11 cellular contexts compared by ENCODE assay signal in genomic region chr19:42761632-42762295, GRCh38. TPM values are rescaled to one million over a fixed set of nuclear protein-coding genes. Genes with fewer than 3 reads are reported as not detected.
"Had no signal": no experiment of that assay in that cellular context is flagged by ENCODE, and none has a peak within 500 bp of the region (broad histone marks: within the 10 kb centered on the region; RNA-seq: fewer than 3 reads in every experiment).

No MANE protein-coding gene starts in this region.

RNA-seq across cellular contexts. Expression of gene PSG8, which starts 3.7 kb away (rescaled TPM):
- total RNA-seq: dorsolateral prefrontal cortex, esophagus muscularis mucosa, hepatocyte, kidney epithelial cell, left colon, left ventricle myocardium superior, lung, occipital lobe, prostate gland, suprapubic skin, thyroid gland had no signal
- polyA plus RNA-seq: hepatocyte, lung had no signal

RNA-seq across cellular contexts. Expression of gene PSG3, which starts 21.5 kb away (rescaled TPM):
- total RNA-seq: dorsolateral prefrontal cortex, esophagus muscularis mucosa, hepatocyte, kidney epithelial cell, left colon, left ventricle myocardium superior, lung, occipital lobe, prostate gland, suprapubic skin, thyroid gland had no signal
- polyA plus RNA-seq: hepatocyte, lung had no signal
